Comparison of ENCODE assay signal across 13 cellular contexts in genomic region chr2:111975053-111975552, GRCh38.
DNase-seq lines count a peak whose midpoint lies in the region; ATAC-seq, FAIRE-seq and TF ChIP-seq lines count a peak whose summit lies in the region.
"Had no signal": no experiment of that assay in that cellular context is flagged by ENCODE, and none has a peak within 500 bp of the region (broad histone marks: within the 10 kb centered on the region; RNA-seq: fewer than 3 reads in every experiment).

No MANE protein-coding gene starts in this region.

- no peak overlapping the region for H3K4me3 Mint-ChIP-seq in endothelial cell (ENCODE audit: unreplicated experiment)
- H3K4me3 Mint-ChIP-seq: activated T-cell treated with anti-CD3 and anti-CD28 coated beads, Interleukin-2, amount 50 U/mL, for 24 hours; T-cell had no signal

- no peaks in the 10 kb centered on the region for H3K9me3 ChIP-seq in gastroesophageal sphincter

- TF ChIP-seq CTCF in gastroesophageal sphincter (IDR thresholded peaks at IDR 0.05) (no peak), endothelial cell (IDR thresholded peaks at IDR 0.05; ENCODE audit: unreplicated experiment) (no peak)

- peaks cover 12% of the 10 kb centered on the region for H3K4me1 Mint-ChIP-seq in endothelial cell (ENCODE audit: unreplicated experiment)

- H3K36me3 Mint-ChIP-seq in endothelial cell (ENCODE audit: low read depth, unreplicated experiment) = peaks cover 30% of the 10 kb centered on the region

- no peaks in the 10 kb centered on the region for H3K9me3 Mint-ChIP-seq in endothelial cell (ENCODE audit: unreplicated experiment)

- DNase-seq in NCI-H1417 (lab: John Stamatoyannopoulos, UW) = peak in 2 of 3 experiments; percentile 36 to 63
- DNase-seq in NCI-H1417 treated with DMSO at 0.1 percent for 48 hours (lab: John Stamatoyannopoulos, UW) = no peak
- peak; percentile 63 for DNase-seq in T1000 (lab: John Stamatoyannopoulos, UW)
- DNase-seq in urothelium cell line (ENCODE audit: low spot score) = peak; percentile 93
- no peak for DNase-seq in endothelial cell (ENCODE audit: low spot score)
- no peak for DNase-seq in stimulated activated CD4-positive, alpha-beta T cell treated with anti-CD3 and anti-CD28 coated beads, Interleukin-12 subunit alpha, Interleukin-12 subunit beta, amount 100 ng/mL, for 4 hours
- DNase-seq in HuH-7.5 (ENCODE audit: low spot score) = no peak
- DNase-seq: activated T-cell treated with anti-CD3 and anti-CD28 coated beads, Interleukin-2, amount 50 U/mL, for 24 hours; KG1; occipital lobe; T-cell had no signal

- H3K27ac ChIP-seq in gastroesophageal sphincter = no peak overlapping the region
- H3K27ac ChIP-seq: 22Rv1 had no signal

- no peak overlapping the region for H3K4me3 ChIP-seq in gastroesophageal sphincter

- 47 to 60% methylated on average over 3 to 9 of the region's 11 CpGs for WGBS in gastroesophageal sphincter (ENCODE audit: low coverage in 1 of 2), 2 donors

- no peaks in the 10 kb centered on the region for H3K27me3 ChIP-seq in gastroesophageal sphincter

- H3K27ac Mint-ChIP-seq in endothelial cell (ENCODE audit: unreplicated experiment) = no peak overlapping the region
- H3K27ac Mint-ChIP-seq: activated T-cell treated with anti-CD3 and anti-CD28 coated beads, Interleukin-2, amount 50 U/mL, for 24 hours; T-cell had no signal

- ATAC-seq in gastroesophageal sphincter = peak; percentile 65
- ATAC-seq: T-cell had no signal

- no peak for TF ChIP-seq POLR2A in gastroesophageal sphincter (IDR thresholded peaks at IDR 0.05)

- peaks cover 4% of the 10 kb centered on the region for H3K27me3 Mint-ChIP-seq in endothelial cell (ENCODE audit: unreplicated experiment)

- peak; percentile 96 for FAIRE-seq in urothelium cell line (lab: Jason Lieb, UNC)

- no peak for TF ChIP-seq EP300 in gastroesophageal sphincter (IDR thresholded peaks at IDR 0.05)

- H3K4me1 ChIP-seq in gastroesophageal sphincter = peaks cover 0 to 13% (median 0%) of the 10 kb centered on the region in 3 donors

- H3K36me3 ChIP-seq in gastroesophageal sphincter = peaks cover 0 to 38% of the 10 kb centered on the region in 2 donors

Comparison
In these comparisons a context has a peak if more than half of its experiments do, and no peak if none do; other contexts are left out.
1. DNase-seq: peak in NCI-H1417 (2 of 3), T1000 (single experiment) and urothelium cell line (single experiment); none in NCI-H1417 treated with DMSO at 0.1 percent for 48 hours (single experiment), endothelial cell (single experiment), stimulated activated CD4-positive, alpha-beta T cell treated with anti-CD3 and anti-CD28 coated beads, Interleukin-12 subunit alpha, Interleukin-12 subunit beta, amount 100 ng/mL, for 4 hours (single experiment) and HuH-7.5 (single experiment).